ENCODE assay signal across 25 cellular contexts in the genomic region with DNA sequence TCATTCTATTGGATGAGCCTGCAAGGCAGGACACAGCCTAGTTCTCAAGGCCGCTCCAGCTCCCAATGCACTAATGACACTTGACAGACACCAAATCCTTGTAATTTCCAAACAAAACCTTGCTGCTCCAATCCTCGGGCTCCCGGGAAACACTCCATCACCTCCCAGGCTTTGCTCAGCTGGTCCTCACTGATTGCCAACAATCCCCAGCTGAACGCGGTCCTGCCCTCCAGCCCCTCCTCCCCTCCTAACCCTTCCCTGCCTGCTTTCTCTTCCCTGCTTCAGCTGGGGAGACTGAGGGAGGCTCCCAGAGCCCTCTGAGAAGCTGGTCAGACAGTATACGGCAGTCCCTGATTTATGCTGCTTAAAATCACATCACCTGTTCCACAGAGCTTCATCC.
DNase-seq lines count a peak whose midpoint lies in the region; ATAC-seq and TF ChIP-seq lines count a peak whose summit lies in the region.
"Had no signal": no experiment of that assay in that cellular context is flagged by ENCODE, and none has a peak within 500 bp of the region (broad histone marks: within the 10 kb centered on the region; RNA-seq: fewer than 3 reads in every experiment).

No MANE protein-coding gene starts in this region.

- H4K20me1 ChIP-seq in neural cell (ENCODE audit: insufficient read depth) = no peaks in the 10 kb centered on the region
- H4K20me1 ChIP-seq: BLaER1 had no signal

- TF ChIP-seq EP300 in neural cell (conservative IDR thresholded peaks at IDR 0.05; ENCODE audit: poor library complexity, severe bottlenecking) = no peak

- no peak overlapping the region for H3K9ac ChIP-seq in neural cell (ENCODE audit: low read length)
- H3K9ac ChIP-seq: BLaER1, GM23248, KMS-11 had no signal

- no peaks in the 10 kb centered on the region for H3K4me1 ChIP-seq in SJCRH30
- H3K4me1 ChIP-seq: BLaER1, heart right ventricle, upper lobe of right lung had no signal

- H3K9me3 ChIP-seq in neural cell (ENCODE audit: low read length) (no peaks in the 10 kb centered on the region), SJCRH30 (replicated peaks) (no peaks in the 10 kb centered on the region)
- H3K9me3 ChIP-seq: BLaER1, Caco-2, heart right ventricle, neutrophil, upper lobe of right lung had no signal

- H3K27me3 ChIP-seq in neural cell (ENCODE audit: insufficient read depth, low read depth, low read length) (no peaks in the 10 kb centered on the region), SJCRH30 (no peaks in the 10 kb centered on the region; the same call in 1 of the 2 replicates)
- H3K27me3 ChIP-seq: BLaER1, neutrophil, upper lobe of right lung had no signal

- H3K9me2 ChIP-seq in neural cell (ENCODE audit: insufficient read depth, low read length) = no peaks in the 10 kb centered on the region

- TF ChIP-seq CTCF in neural cell (IDR thresholded peaks at IDR 0.05; ENCODE audit: poor library complexity, severe bottlenecking) = no peak

- H3K79me2 ChIP-seq in neural cell (replicated peaks; ENCODE audit: insufficient read depth, low read length) = no peaks in the 10 kb centered on the region

- DNase-seq in C1 segment of cervical spinal cord (lab: John Stamatoyannopoulos, UW) (peak in 9 of 14 donors; percentile 37 to 78 (median 51)), NCI-H2227 (lab: John Stamatoyannopoulos, UW; ENCODE audit: unreplicated experiment) (peak; percentile 68), cerebellum (ENCODE audit: low spot score) (peak; percentile 76), SJCRH30 (no peak), mesenteric fat pad (ENCODE audit: low spot score) (no peak)
- DNase-seq: activated naive CD4-positive, alpha-beta T cell treated with anti-CD3 and anti-CD28 coated beads for 36 hours; activated T-cell treated with anti-CD3 and anti-CD28 coated beads, Interleukin-2, amount 50 U/mL, for 4 hours; amniotic stem cell; Caco-2; DND-41; GM23248; heart right ventricle; immature natural killer cell; left ventricle myocardium superior; NCI-H2081 treated with DMSO at 0.1 percent for 48 hours; NCI-H524 treated with DMSO at 0.1 percent for 48 hours; stimulated activated naive CD8-positive, alpha-beta T cell treated with anti-CD3 and anti-CD28 coated beads, Interleukin-15, amount 100 ng/mL, for 72 hours; upper lobe of right lung had no signal

- no peaks in the 10 kb centered on the region for H3F3A ChIP-seq in neural cell (ENCODE audit: insufficient read depth, low read length, poor library complexity, severe bottlenecking)

- no peak overlapping the region for H3K4me2 ChIP-seq in neural cell (ENCODE audit: low read length)
- H3K4me2 ChIP-seq: BLaER1, KMS-11, smooth muscle cell had no signal

- no peaks in the 10 kb centered on the region for H3K36me3 ChIP-seq in neural cell (ENCODE audit: insufficient read depth, low read length)
- no peaks in the 10 kb centered on the region for H3K36me3 ChIP-seq in SJCRH30
- H3K36me3 ChIP-seq: BLaER1, heart right ventricle, neutrophil, upper lobe of right lung had no signal

- no peak for TF ChIP-seq RAD21 in neural cell (conservative IDR thresholded peaks at IDR 0.05)

- peak overlapping the region; percentile 16 for H2AFZ ChIP-seq in neural cell (ENCODE audit: low read depth, low read length)
- H2AFZ ChIP-seq: GM23248 had no signal

- H3K27ac ChIP-seq in neural cell (ENCODE audit: low read length) (no peak overlapping the region), SJCRH30 (no peak overlapping the region)
- H3K27ac ChIP-seq: BLaER1, GM23248, heart right ventricle, KMS-11, neutrophil, upper lobe of right lung had no signal

- no peak for ATAC-seq in GM18909 (IDR thresholded peaks at IDR 0.05; ENCODE audit: poor library complexity, unreplicated experiment)
- no peak for ATAC-seq in GM18873 (IDR thresholded peaks at IDR 0.05; ENCODE audit: low FRiP score, unreplicated experiment)
- ATAC-seq: activated T-cell treated with anti-CD3 and anti-CD28 coated beads, Interleukin-2, amount 50 U/mL, for 4 hours; left ventricle myocardium superior; stimulated activated naive CD8-positive, alpha-beta T cell treated with anti-CD3 and anti-CD28 coated beads, Interleukin-15, amount 100 ng/mL, for 72 hours; upper lobe of right lung had no signal

- H3K4me3 ChIP-seq in neural cell (ENCODE audit: low read length) = no peak overlapping the region
- no peak overlapping the region for H3K4me3 ChIP-seq in SJCRH30
- H3K4me3 ChIP-seq: BLaER1, GM23248, heart right ventricle, smooth muscle cell, upper lobe of right lung had no signal

TF ChIP-seq in neural cell, 6 proteins besides CTCF, POLR2A, EP300 and RAD21:
- TF ChIP-seq POLR2AphosphoS5 (IDR thresholded peaks at IDR 0.05) (no peak), MXI1 (conservative IDR thresholded peaks at IDR 0.05; ENCODE audit: poor library complexity, severe bottlenecking) (no peak), TAF1 (IDR thresholded peaks at IDR 0.05; ENCODE audit: low read depth) (no peak)

Comparison
In these comparisons a context has a peak if more than half of its experiments do, and no peak if none do; other contexts are left out.
1. DNase-seq: peak in C1 segment of cervical spinal cord (9 of 14), NCI-H2227 (single experiment) and cerebellum (single experiment); none in SJCRH30 (0 of 2) and mesenteric fat pad (single experiment).